28 cellular contexts compared by ENCODE assay signal in the genomic region with DNA sequence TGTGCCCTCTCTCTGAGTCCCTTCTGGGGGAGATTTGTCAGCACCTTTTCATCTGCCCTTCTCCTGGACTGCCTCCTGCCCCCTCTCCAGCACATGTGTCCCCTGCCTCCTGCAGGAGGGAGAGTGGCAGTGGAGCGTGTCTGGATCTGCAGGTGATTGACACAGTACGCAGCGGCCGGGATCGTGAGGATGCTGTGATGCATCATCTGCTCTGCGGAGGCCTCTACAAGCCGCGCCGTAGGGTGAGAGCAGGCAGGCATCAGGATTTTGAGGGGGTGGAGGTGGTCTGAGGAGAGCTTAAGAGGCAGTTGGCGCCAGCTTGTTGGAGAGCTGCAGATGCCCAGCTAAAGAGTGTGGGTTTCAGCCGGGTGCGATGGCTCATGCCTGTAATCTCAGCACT.
"Had no signal": no experiment of that assay in that cellular context is flagged by ENCODE, and none has a peak within 500 bp of the region (broad histone marks: within the 10 kb centered on the region; RNA-seq: fewer than 3 reads in every experiment).

No MANE protein-coding gene starts in this region.

- H3K4me2 ChIP-seq: smooth muscle cell had no signal

- ATAC-seq: effector memory CD8-positive, alpha-beta T cell; esophagus mucosa; sciatic nerve had no signal

- H3K4me3 ChIP-seq: breast epithelium, colonic mucosa, dorsolateral prefrontal cortex, smooth muscle cell, testis, vagina had no signal

- DNase-seq: activated CD4-positive, alpha-beta T cell treated with anti-CD3 and anti-CD28 coated beads for 36 hours; activated CD4-positive, alpha-beta T cell treated with anti-CD3 and anti-CD28 coated beads, Interleukin-2, amount 50 U/mL, for 4 hours; activated CD8-positive, alpha-beta memory T cell treated with anti-CD3 and anti-CD28 coated beads for 24 hours; activated CD8-positive, alpha-beta memory T cell treated with anti-CD3 and anti-CD28 coated beads, Interleukin-2, amount 50 U/mL, for 4 hours; activated naive CD4-positive, alpha-beta T cell; activated naive CD8-positive, alpha-beta T cell treated with anti-CD3 and anti-CD28 coated beads for 36 hours; activated T-cell treated with anti-CD3 and anti-CD28 coated beads, Interleukin-2, amount 50 U/mL, for 24 hours; colonic mucosa; effector memory CD8-positive, alpha-beta T cell; hippocampal formation; left ventricle myocardium superior; nucleus accumbens; stimulated activated CD4-positive, alpha-beta T cell treated with anti-CD3 and anti-CD28 coated beads, Interleukin-2, amount 100 ng/mL, for 48 hours; stimulated activated CD8-positive, alpha-beta memory T cell treated with anti-CD3 and anti-CD28 coated beads, Interleukin-4, amount 100 ng/mL, for 48 hours; stimulated activated naive B cell treated with anti-CD40 and anti-IgM and Interleukin-4, amounts not matched to agents 10 μg/mL and 1 μg/mL and 100 μg/mL, for 72 hours; testis; trophoblast cell had no signal

- H3K27me3 ChIP-seq: breast epithelium, colonic mucosa, dorsolateral prefrontal cortex, testis, vagina had no signal

- H3K4me3 Mint-ChIP-seq: activated CD4-positive, alpha-beta T cell treated with anti-CD3 and anti-CD28 coated beads for 36 hours; activated naive CD8-positive, alpha-beta T cell treated with anti-CD3 and anti-CD28 coated beads for 36 hours; activated T-cell treated with anti-CD3 and anti-CD28 coated beads, Interleukin-2, amount 50 U/mL, for 24 hours; central memory CD8-positive, alpha-beta T cell; effector memory CD8-positive, alpha-beta T cell; memory B cell; nephron; stimulated activated naive B cell treated with anti-CD40 and anti-IgM and Interleukin-4, amounts not matched to agents 10 μg/mL and 1 μg/mL and 100 μg/mL, for 72 hours had no signal

- H3K36me3 Mint-ChIP-seq: memory B cell; stimulated activated naive B cell treated with anti-CD40 and anti-IgM and Interleukin-4, amounts not matched to agents 10 μg/mL and 1 μg/mL and 100 μg/mL, for 72 hours had no signal

- H3K27ac ChIP-seq: breast epithelium, colonic mucosa, parathyroid adenoma, testis, vagina had no signal

- H3K27ac Mint-ChIP-seq: activated CD4-positive, alpha-beta T cell treated with anti-CD3 and anti-CD28 coated beads for 36 hours; activated naive CD8-positive, alpha-beta T cell treated with anti-CD3 and anti-CD28 coated beads for 36 hours; activated T-cell treated with anti-CD3 and anti-CD28 coated beads, Interleukin-2, amount 50 U/mL, for 24 hours; activated T-helper 2 cell treated with anti-CD3 and anti-CD28 coated beads, Interferon-gamma antibody, Interleukin-2, Interleukin-4, amounts not matched to agents 10 μg/mL and 5 μg/mL and 100 μg/mL, durations not matched to agents 14 hours and 24 hours and 36 hours; memory B cell; nephron; stimulated activated naive B cell treated with anti-CD40 and anti-IgM and Interleukin-4, amounts not matched to agents 10 μg/mL and 1 μg/mL and 100 μg/mL, for 72 hours had no signal

- H3K36me3 ChIP-seq: breast epithelium, colonic mucosa, vagina had no signal

- H3K4me1 ChIP-seq: breast epithelium, colonic mucosa, testis, vagina had no signal

- H3K4me1 Mint-ChIP-seq: activated naive CD8-positive, alpha-beta T cell treated with anti-CD3 and anti-CD28 coated beads for 36 hours; central memory CD8-positive, alpha-beta T cell; memory B cell; stimulated activated naive B cell treated with anti-CD40 and anti-IgM and Interleukin-4, amounts not matched to agents 10 μg/mL and 1 μg/mL and 100 μg/mL, for 72 hours had no signal

- H3K9me3 Mint-ChIP-seq: activated naive CD8-positive, alpha-beta T cell treated with anti-CD3 and anti-CD28 coated beads for 36 hours; activated T-cell treated with anti-CD3 and anti-CD28 coated beads, Interleukin-2, amount 50 U/mL, for 24 hours; activated T-helper 2 cell treated with anti-CD3 and anti-CD28 coated beads, Interferon-gamma antibody, Interleukin-2, Interleukin-4, amounts not matched to agents 10 μg/mL and 5 μg/mL and 100 μg/mL, durations not matched to agents 14 hours and 24 hours and 36 hours; central memory CD8-positive, alpha-beta T cell; effector memory CD8-positive, alpha-beta T cell; memory B cell; nephron; stimulated activated naive B cell treated with anti-CD40 and anti-IgM and Interleukin-4, amounts not matched to agents 10 μg/mL and 1 μg/mL and 100 μg/mL, for 72 hours had no signal

- H3K9me3 ChIP-seq: breast epithelium, colonic mucosa, testis, vagina had no signal

- H3K9ac ChIP-seq: parathyroid adenoma had no signal
